ENCODE assay signal across 9 cellular contexts in genomic region chrX:10633722-10634121, GRCh38. TPM values are rescaled to one million over a fixed set of nuclear protein-coding genes. Genes with fewer than 3 reads are reported as not detected.
DNase-seq lines count a peak whose midpoint lies in the region; ATAC-seq and TF ChIP-seq lines count a peak whose summit lies in the region.
"Had no signal": no experiment of that assay in that cellular context is flagged by ENCODE, and none has a peak within 500 bp of the region (broad histone marks: within the 10 kb centered on the region; RNA-seq: fewer than 3 reads in every experiment).

No MANE protein-coding gene starts in this region.

- POLR2A ChIA-PET in SK-N-SH (lab: Yijun Ruan, JAX), result no interaction called here

- peak overlapping the region; percentile 58 for H3K4me2 ChIP-seq in SK-N-SH

- TF ChIP-seq RAD21 in SK-N-SH (IDR thresholded peaks at IDR 0.05; ENCODE audit: low read length), result no peak

- H3K27ac ChIP-seq in SK-N-SH (ENCODE audit: low read depth in 2 of 2, low read length in 1 of 2) (peak overlapping the region; percentile 36 to 88; a peak in 3 of 4 replicates), heart right ventricle (no peak overlapping the region), suprapubic skin (peak overlapping the region; percentile 18)
- H3K27ac ChIP-seq: stomach had no signal

- no peaks in the 10 kb centered on the region for H3K79me2 ChIP-seq in SK-N-SH (ENCODE audit: insufficient read depth)

- TF ChIP-seq CTCF in SK-N-SH (IDR thresholded peaks at IDR 0.05) (no peak), heart right ventricle (IDR thresholded peaks at IDR 0.05) (no peak), suprapubic skin (IDR thresholded peaks at IDR 0.05) (no peak), nephron progenitor cell (IDR thresholded peaks at IDR 0.05) (no peak)

- TF ChIP-seq POLR2A in suprapubic skin (IDR thresholded peaks at IDR 0.05), result no peak

- H3K27ac Mint-ChIP-seq in nephron progenitor cell, result no peak overlapping the region

- no peak overlapping the region for H3K4me3 Mint-ChIP-seq in nephron progenitor cell

- WGBS in SK-N-SH (ENCODE audit: low lambda C conversion rate), result 7% methylated on average over 2 of the region's 2 CpGs
- WGBS in heart right ventricle, 2 donors, result 0 to 6% methylated on average over 2 of the region's 2 CpGs
- WGBS in suprapubic skin, result 17% methylated on average over 2 of the region's 2 CpGs

- TF ChIP-seq EP300 in SK-N-SH (IDR thresholded peaks at IDR 0.05; ENCODE audit: borderline replicate concordance in 1 of 2, low read depth in 1 of 2, low read length in 1 of 2) (peak in 1 of 2 experiments; percentile 52; a peak in 1 of 4 replicates), suprapubic skin (IDR thresholded peaks at IDR 0.05) (no peak)

- no peaks in the 10 kb centered on the region for H3K9me3 ChIP-seq in SK-N-SH
- no peaks in the 10 kb centered on the region for H3K9me3 ChIP-seq in heart right ventricle
- H3K9me3 ChIP-seq in suprapubic skin, result no peaks in the 10 kb centered on the region
- H3K9me3 ChIP-seq: stomach had no signal

- H3K9ac ChIP-seq in SK-N-SH, result peak overlapping the region; percentile 55

- H3K4me1 ChIP-seq in SK-N-SH (ENCODE audit: control insufficient read depth in 1 of 2, insufficient read depth in 2 of 2, low read depth in 1 of 2, low read length in 1 of 2) (peaks cover 0 to 10% of the 10 kb centered on the region in 2 experiments; a peak in 3 of 4 replicates), heart right ventricle (peaks cover 0 to 19% (median 0%) of the 10 kb centered on the region in 9 donors), suprapubic skin (peaks cover 6% of the 10 kb centered on the region)
- H3K4me1 ChIP-seq: stomach had no signal

- H3K4me1 Mint-ChIP-seq in nephron progenitor cell, result peaks cover 34% of the 10 kb centered on the region

- H3K4me3 ChIP-seq in SK-N-SH (ENCODE audit: low read depth in 2 of 2, low read length in 1 of 2), result no peak overlapping the region
- H3K4me3 ChIP-seq in heart right ventricle, result no peak overlapping the region
- no peak overlapping the region for H3K4me3 ChIP-seq in suprapubic skin
- H3K4me3 ChIP-seq: stomach had no signal

- intact Hi-C loops in heart right ventricle (cut with DNase I), result loop anchor here in 1 of 10 donors (2.0 to 10.0 kb wide), 2 partner anchors 309 to 443 kb away; no protein-coding TSS in a partner anchor

- H4K20me1 ChIP-seq in SK-N-SH (ENCODE audit: insufficient read depth), result no peaks in the 10 kb centered on the region

- peak; percentile 44 for DNase-seq in DMS153 (lab: John Stamatoyannopoulos, UW)
- no peak for DNase-seq in DMS153 treated with DMSO at 0.1 percent for 48 hours (lab: John Stamatoyannopoulos, UW; ENCODE audit: unreplicated experiment)
- no peak for DNase-seq in SK-N-SH
- peak in 1 of 2 donors; percentile 22 for DNase-seq in heart right ventricle
- DNase-seq in suprapubic skin (ENCODE audit: low spot score in 2 of 2), result no peak
- DNase-seq in nephron progenitor cell, result no peak
- DNase-seq in cerebellum (ENCODE audit: low spot score), result no peak
- DNase-seq: stomach had no signal

- peaks cover 24% of the 10 kb centered on the region for H3F3A ChIP-seq in SK-N-SH (replicated peaks; ENCODE audit: insufficient read depth)

- H3K27me3 Mint-ChIP-seq in nephron progenitor cell (ENCODE audit: low read depth, poor library complexity), result no peaks in the 10 kb centered on the region

- H3K9me2 ChIP-seq in SK-N-SH, result no peaks in the 10 kb centered on the region

- H3K27me3 ChIP-seq in SK-N-SH (ENCODE audit: insufficient read depth) (no peaks in the 10 kb centered on the region), heart right ventricle (peaks cover 0 to 4% (median 0%) of the 10 kb centered on the region in 7 donors), suprapubic skin (no peaks in the 10 kb centered on the region)
- H3K27me3 ChIP-seq: stomach had no signal

- H3K9me3 Mint-ChIP-seq in nephron progenitor cell, result peaks cover 27% of the 10 kb centered on the region

- CTCF ChIA-PET in SK-N-SH (lab: Yijun Ruan, JAX), result interaction anchor here (5.3 kb wide), 1 partner anchor 444 kb away, joined by 50 read pairs; no protein-coding TSS in a partner anchor

- H3K36me3 Mint-ChIP-seq in nephron progenitor cell (ENCODE audit: low read depth), result peaks cover 18% of the 10 kb centered on the region

- peak in 7 of 8 donors; percentile 49 to 92 (median 77) for ATAC-seq in heart right ventricle
- ATAC-seq in HG03039 (IDR thresholded peaks at IDR 0.05; ENCODE audit: unreplicated experiment), result no peak

- H2AFZ ChIP-seq in SK-N-SH (ENCODE audit: low read depth), result no peak overlapping the region

- H3K36me3 ChIP-seq in SK-N-SH (replicated peaks in 1 of 2; ENCODE audit: control insufficient read depth in 1 of 2, insufficient read depth in 2 of 2, low read length in 1 of 2) (no peaks in the 10 kb centered on the region), heart right ventricle (no peaks in the 10 kb centered on the region), suprapubic skin (no peaks in the 10 kb centered on the region)
- H3K36me3 ChIP-seq: stomach had no signal

TF ChIP-seq in SK-N-SH, 30 proteins besides CTCF, POLR2A, EP300 and RAD21 (continues in another document):
- TF ChIP-seq FOXM1 (IDR thresholded peaks at IDR 0.05; ENCODE audit: low read depth), result no peak
- TF ChIP-seq ZBTB33 (IDR thresholded peaks at IDR 0.05; ENCODE audit: borderline replicate concordance, low read depth), result no peak; the same call in 1 of the 2 replicates
- no peak for TF ChIP-seq RFX5 (IDR thresholded peaks at IDR 0.05; ENCODE audit: low read length)
- TF ChIP-seq PBX3 (IDR thresholded peaks at IDR 0.05), result peak; percentile 24; the same call in 1 of the 2 replicates
- no peak for TF ChIP-seq POLR2AphosphoS5 (IDR thresholded peaks at IDR 0.05; ENCODE audit: low read depth, low read length)
- no peak for TF ChIP-seq GATA2 (CRISPR knock-in tag; IDR thresholded peaks at IDR 0.05)
- no peak for TF ChIP-seq EZH2phosphoT487 (IDR thresholded peaks at IDR 0.05; ENCODE audit: borderline replicate concordance, low read depth)
- no peak for TF ChIP-seq FOXJ3 (CRISPR knock-in tag; IDR thresholded peaks at IDR 0.05)
- peak; percentile 44; the same call in 1 of the 2 replicates for TF ChIP-seq TCF12 (IDR thresholded peaks at IDR 0.05)
- TF ChIP-seq TEAD4 (IDR thresholded peaks at IDR 0.05; ENCODE audit: borderline replicate concordance, insufficient read depth), result 0 out of 2 replicates have a peak, but pooled peaks have one; percentile 18
- no peak for TF ChIP-seq IRF3 (IDR thresholded peaks at IDR 0.05; ENCODE audit: low read depth, low read length)
- TF ChIP-seq SIN3A (IDR thresholded peaks at IDR 0.05; ENCODE audit: borderline replicate concordance, low read depth, low read length), result no peak
- TF ChIP-seq USF2 (IDR thresholded peaks at IDR 0.05; ENCODE audit: borderline replicate concordance, low read depth, low read length), result no peak
- TF ChIP-seq SMC3 (IDR thresholded peaks at IDR 0.05; ENCODE audit: low read depth, low read length), result no peak
- no peak for TF ChIP-seq MEF2A (IDR thresholded peaks at IDR 0.05; ENCODE audit: borderline replicate concordance, low read depth)
- no peak for TF ChIP-seq ELF1 (IDR thresholded peaks at IDR 0.05)
- TF ChIP-seq YY1 (IDR thresholded peaks at IDR 0.05; ENCODE audit: low read depth), result no peak

RNA-seq across cellular contexts. Expression of gene MID1, which starts 13.3 kb away (rescaled TPM):
- 8.5 and 10.4 TPM in 2 replicates for polyA plus RNA-seq in SK-N-SH (2012; rRNA removed)
- 5.3 and 5.8 TPM in 2 replicates for polyA plus RNA-seq in SK-N-SH (2012; cell fraction: cytosol; rRNA removed)
- polyA plus RNA-seq in SK-N-SH (2012; cell fraction: nucleus; rRNA removed), result 20.1 and 27.9 TPM in 2 replicates
- total RNA-seq in heart right ventricle, result 10 to 100 TPM in 4 of 10 donors, 1 to 10 TPM in 6; 4.5 to 22.6 (median 8.0) TPM
- polyA plus RNA-seq in heart right ventricle, result 1 to 10 TPM; 1.4 to 2.1 TPM
- 1 to 10 TPM; 5.0 to 8.0 (median 6.4) TPM for total RNA-seq in suprapubic skin
- 35.3 TPM for total RNA-seq in cerebellum

Comparison
In these comparisons a context has a peak if more than half of its experiments do, and no peak if none do; other contexts are left out.
1. H3K27ac ChIP-seq: peak in SK-N-SH (2 of 2) and suprapubic skin (single experiment); none in heart right ventricle (0 of 10).